In the genomic region with DNA sequence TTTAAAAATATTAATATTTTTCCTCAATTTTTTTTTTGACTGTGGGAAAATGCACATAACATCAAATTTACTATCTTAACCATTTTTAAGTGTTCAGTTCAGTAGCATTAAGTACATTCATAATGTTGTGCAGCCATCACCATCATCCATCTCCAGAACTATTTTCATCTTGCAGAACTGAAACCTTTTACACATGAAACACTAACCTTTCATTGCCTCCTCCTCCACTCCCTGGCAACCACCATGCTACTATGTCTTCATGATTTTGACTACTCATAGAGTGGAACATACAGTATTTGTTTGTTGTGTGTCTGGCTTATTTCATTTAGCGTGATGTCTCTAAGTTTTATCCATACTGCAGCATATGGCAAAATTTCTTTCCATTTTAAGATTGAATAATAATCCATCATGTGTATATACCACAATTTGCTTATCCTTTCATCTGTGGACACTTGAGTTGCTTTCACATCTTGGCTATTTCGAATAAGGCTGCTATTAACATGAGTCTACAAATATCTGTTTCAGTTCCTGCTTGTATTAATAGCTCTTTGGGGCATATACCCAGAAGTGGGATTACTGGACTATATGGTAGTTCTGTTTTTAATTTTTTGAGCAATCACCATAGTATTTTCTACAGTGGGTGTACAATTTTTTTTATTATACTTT, we compare ENCODE assay signal across 10 cellular contexts.
DNase-seq lines count a peak whose midpoint lies in the region; ATAC-seq and TF ChIP-seq lines count a peak whose summit lies in the region.
"Had no signal": no experiment of that assay in that cellular context is flagged by ENCODE, and none has a peak within 500 bp of the region (broad histone marks: within the 10 kb centered on the region; RNA-seq: fewer than 3 reads in every experiment).

No MANE protein-coding gene starts in this region.

- no peaks in the 10 kb centered on the region for H3K9me2 ChIP-seq in OCI-LY7 (ENCODE audit: insufficient read depth, low read length)

- peaks cover 8% of the 10 kb centered on the region for H3K4me1 ChIP-seq in OCI-LY7 (ENCODE audit: insufficient read depth, low read length, poor library complexity, severe bottlenecking)
- H3K4me1 ChIP-seq: psoas muscle had no signal

- intact Hi-C loops in OCI-LY7 (cut with micrococcal nuclease; ENCODE audit: unreplicated experiment): no loop called here

- BruUV-seq in OCI-LY7 (replicated peaks; lab: Mats Ljungman, UMichigan): no TSS peak

- H3K4me3 ChIP-seq in OCI-LY7 (ENCODE audit: low read depth, low read length, poor library complexity, severe bottlenecking): no peak overlapping the region
- H3K4me3 ChIP-seq: psoas muscle had no signal

- CTCF ChIA-PET in OCI-LY7 (lab: Charles Lee; ENCODE audit: unreplicated experiment): no interaction called here

- H4K20me1 ChIP-seq in OCI-LY7 (ENCODE audit: insufficient read depth, low read length): no peaks in the 10 kb centered on the region

- no peaks in the 10 kb centered on the region for H3K9me3 ChIP-seq in OCI-LY7 (ENCODE audit: low read length)

- no peaks in the 10 kb centered on the region for H3K79me2 ChIP-seq in OCI-LY7 (ENCODE audit: insufficient read depth, low read depth, low read length)

- H3K36me3 ChIP-seq in OCI-LY7 (ENCODE audit: insufficient read depth, low read length): no peaks in the 10 kb centered on the region

- no peak for TF ChIP-seq CTCF in OCI-LY7 (conservative IDR thresholded peaks at IDR 0.05; ENCODE audit: low read length)

- POLR2A ChIA-PET in OCI-LY7 (lab: Charles Lee): interaction anchor here (0.7 kb wide), 1 partner anchor 692 kb away, joined by 3 read pairs; no protein-coding TSS in a partner anchor

- ATAC-seq in GM18907 (IDR thresholded peaks at IDR 0.05; ENCODE audit: unreplicated experiment) (peak; percentile 96), GM21723 (IDR thresholded peaks at IDR 0.05; ENCODE audit: unreplicated experiment) (peak; percentile 99), HG03139 (IDR thresholded peaks at IDR 0.05; ENCODE audit: unreplicated experiment) (peak; percentile 80)
- ATAC-seq: psoas muscle had no signal

- peak overlapping the region; percentile 17 for H3K27ac ChIP-seq in OCI-LY7 (ENCODE audit: low read depth, low read length, poor library complexity, severe bottlenecking)
- H3K27ac ChIP-seq: psoas muscle had no signal

- peak overlapping the region; percentile 11 for H3K4me2 ChIP-seq in OCI-LY7 (ENCODE audit: low read length)

- H2AFZ ChIP-seq in OCI-LY7 (ENCODE audit: low read length): no peak overlapping the region

- peak; percentile 4 for DNase-seq in OCI-LY7 (ENCODE audit: low spot score)
- no peak for DNase-seq in NCI-H1105 treated with DMSO at 0.1 percent for 48 hours (lab: John Stamatoyannopoulos, UW)
- no peak for DNase-seq in DMS 273 (lab: John Stamatoyannopoulos, UW; ENCODE audit: unreplicated experiment)
- DNase-seq in SK-N-DZ (ENCODE audit: low spot score): no peak
- no peak for DNase-seq in NCI-H82 (lab: John Stamatoyannopoulos, UW)
- DNase-seq: mesenchymal stem cell, psoas muscle had no signal
